ENCODE assay signal across 12 cellular contexts in the genomic region with DNA sequence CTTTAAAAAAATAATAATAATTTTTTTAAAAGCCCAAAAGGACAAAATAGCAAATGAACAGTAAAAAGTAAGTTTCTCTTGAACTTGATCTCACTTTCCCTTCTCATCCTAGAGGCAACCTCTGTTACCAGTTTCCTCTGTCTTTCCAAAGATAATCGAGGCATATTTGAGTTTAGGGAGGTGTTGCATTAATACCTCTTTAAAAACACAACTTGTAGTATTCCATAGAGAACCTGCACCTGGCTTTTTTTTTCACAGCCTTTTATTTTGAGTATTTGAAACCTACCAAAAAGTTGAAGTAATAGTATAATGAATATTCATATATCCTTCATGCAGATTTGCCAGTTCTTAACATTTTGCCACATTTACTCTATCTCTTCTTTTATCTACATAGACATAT. TPM values are rescaled to one million over a fixed set of nuclear protein-coding genes. Genes with fewer than 3 reads are reported as not detected.
DNase-seq lines count a peak whose midpoint lies in the region; ATAC-seq, FAIRE-seq and TF ChIP-seq lines count a peak whose summit lies in the region.
"Had no signal": no experiment of that assay in that cellular context is flagged by ENCODE, and none has a peak within 500 bp of the region (broad histone marks: within the 10 kb centered on the region; RNA-seq: fewer than 3 reads in every experiment).

No MANE protein-coding gene starts in this region.

- H3K79me2 ChIP-seq in fibroblast of lung (ENCODE audit: control insufficient read depth, insufficient read depth, low read length), result peaks cover 74% of the 10 kb centered on the region

- intact Hi-C loops in heart left ventricle (cut with DNase I) (no loop called here), left ventricle myocardium superior (cut with micrococcal nuclease) (no loop called here)

- H3K4me3 Mint-ChIP-seq in type B pancreatic cell, result no peak overlapping the region
- H3K4me3 Mint-ChIP-seq: neural progenitor cell had no signal

- no peak for TF ChIP-seq CTCF in heart left ventricle (IDR thresholded peaks at IDR 0.05)
- TF ChIP-seq CTCF in fibroblast of lung (conservative IDR thresholded peaks at IDR 0.05 in 1 of 2, IDR thresholded peaks at IDR 0.05 in 1 of 2; ENCODE audit: low read depth in 1 of 2, low read length in 2 of 2), result no peak
- no peak for TF ChIP-seq CTCF in type B pancreatic cell (conservative IDR thresholded peaks at IDR 0.05)

- H3K27ac ChIP-seq in heart left ventricle (peak overlapping the region in 9 of 12 donors; percentile 77 to 97 (median 90)), SK-N-MC (peak overlapping the region; percentile 48; the same call in 1 of the 2 replicates), fibroblast of lung (ENCODE audit: insufficient read depth, low read length) (peak overlapping the region; percentile 59)
- H3K27ac ChIP-seq: neural progenitor cell had no signal

- H3K36me3 Mint-ChIP-seq in type B pancreatic cell, result no peaks in the 10 kb centered on the region

- no peaks in the 10 kb centered on the region for H4K20me1 ChIP-seq in fibroblast of lung (ENCODE audit: control insufficient read depth, extremely low read depth, insufficient read depth, low read length)

- H3K9ac ChIP-seq in SK-N-MC (ENCODE audit: insufficient read length), result no peak overlapping the region
- no peak overlapping the region for H3K9ac ChIP-seq in fibroblast of lung (ENCODE audit: insufficient read depth, low read length)
- H3K9ac ChIP-seq: neural progenitor cell had no signal

- TF ChIP-seq POLR2A in heart left ventricle (IDR thresholded peaks at IDR 0.05) (no peak), GM12892 (IDR thresholded peaks at IDR 0.05; ENCODE audit: low read depth, low read length) (no peak)

- no peaks in the 10 kb centered on the region for H3K9me3 Mint-ChIP-seq in type B pancreatic cell
- H3K9me3 Mint-ChIP-seq: neural progenitor cell had no signal

- DNase-seq in heart left ventricle (no peak), left ventricle myocardium superior (no peak), SK-N-MC (ENCODE audit: low read depth, low spot score) (no peak), fibroblast of lung (ENCODE audit: low read depth in 2 of 2) (no peak), type B pancreatic cell (ENCODE audit: extremely low spot score, unreplicated experiment) (no peak), NCI-H2227 (lab: John Stamatoyannopoulos, UW; ENCODE audit: unreplicated experiment) (no peak), GM12892 (ENCODE audit: insufficient read length) (no peak)
- DNase-seq: NCI-H748 treated with DMSO at 0.1 percent for 48 hours had no signal

- H3K9me3 ChIP-seq in heart left ventricle (no peaks in the 10 kb centered on the region), SK-N-MC (ENCODE audit: low read depth, low read length) (no peaks in the 10 kb centered on the region), fibroblast of lung (ENCODE audit: control insufficient read depth, insufficient read depth, low read depth, low read length) (no peaks in the 10 kb centered on the region)

- H2AFZ ChIP-seq in fibroblast of lung (ENCODE audit: low read length), result no peak overlapping the region
- H2AFZ ChIP-seq: neural progenitor cell had no signal

- H3K36me3 ChIP-seq in heart left ventricle (peaks cover 0 to 19% (median 0%) of the 10 kb centered on the region in 9 donors), SK-N-MC (ENCODE audit: insufficient read depth, low read length) (no peaks in the 10 kb centered on the region; the same call in 1 of the 2 replicates), fibroblast of lung (ENCODE audit: control insufficient read depth, insufficient read depth, low read length) (no peaks in the 10 kb centered on the region)
- H3K36me3 ChIP-seq: neural progenitor cell had no signal

- no peak for ATAC-seq in heart left ventricle
- no peak for ATAC-seq in left ventricle myocardium superior
- no peak for ATAC-seq in HG02763 (IDR thresholded peaks at IDR 0.05; ENCODE audit: unreplicated experiment)

- FAIRE-seq in GM12892 (lab: Jason Lieb, UNC), result no peak
- FAIRE-seq: islet of Langerhans had no signal

- H3K4me2 ChIP-seq in fibroblast of lung (ENCODE audit: extremely low read depth, insufficient read depth, low read length), result no peak overlapping the region
- H3K4me2 ChIP-seq: neural progenitor cell had no signal

- peaks cover 51% of the 10 kb centered on the region for H3K4me1 Mint-ChIP-seq in type B pancreatic cell (ENCODE audit: unreplicated experiment)

- H3K27me3 ChIP-seq in heart left ventricle, result no peaks in the 10 kb centered on the region
- H3K27me3 ChIP-seq in fibroblast of lung (ENCODE audit: control insufficient read depth, insufficient read depth, low read length), result no peaks in the 10 kb centered on the region
- H3K27me3 ChIP-seq: neural progenitor cell had no signal

- H3K4me3 ChIP-seq in heart left ventricle (peak overlapping the region in 1 of 12 donors; percentile 72), SK-N-MC (no peak overlapping the region), fibroblast of lung (replicated peaks in 1 of 4; ENCODE audit: control extremely low read depth in 1 of 4, insufficient read depth in 1 of 4, low read depth in 3 of 4, low read length in 4 of 4) (no peak overlapping the region)
- H3K4me3 ChIP-seq: neural progenitor cell had no signal

- 54 to 71% (median 56%) methylated on average over 1 of the region's 1 CpG for WGBS in heart left ventricle, 4 donors

- no peaks in the 10 kb centered on the region for H3K27me3 Mint-ChIP-seq in type B pancreatic cell

- peaks cover 32 to 96% (median 78%) of the 10 kb centered on the region in 12 donors for H3K4me1 ChIP-seq in heart left ventricle
- peaks cover 50% of the 10 kb centered on the region for H3K4me1 ChIP-seq in fibroblast of lung (ENCODE audit: control insufficient read depth, extremely low read depth, insufficient read depth, low read length)

- H3K27ac Mint-ChIP-seq in type B pancreatic cell, result peak overlapping the region; percentile 12

RNA-seq across cellular contexts. Expression of a gene that starts 9.1 kb away (rescaled TPM):
- 10 to 100 TPM; 19.1 to 66.7 (median 28.4) TPM for total RNA-seq in heart left ventricle
- polyA plus RNA-seq in heart left ventricle, result 10 to 100 TPM; 23.9 to 24.7 TPM
- 45.8 TPM for total RNA-seq in left ventricle myocardium superior
- 16.2 and 22.0 TPM in 2 replicates for total RNA-seq in fibroblast of lung
- 21.5 and 28.2 TPM in 2 replicates for polyA plus RNA-seq in fibroblast of lung
- polyA plus RNA-seq in fibroblast of lung (2012), result 38.7 and 47.7 TPM in 2 replicates
- 61.0 and 91.1 TPM in 2 replicates for polyA minus RNA-seq in fibroblast of lung (ENCODE audit: low replicate concordance)
- 77.4 and 102 TPM in 2 replicates for total RNA-seq in type B pancreatic cell (ENCODE audit: low replicate concordance)
- 114 TPM for polyA plus RNA-seq in GM12892 (2012; ENCODE audit: missing spikeins)

RNA-seq across cellular contexts. Expression of a gene that starts 21.6 kb away (rescaled TPM):
- total RNA-seq in heart left ventricle (10 to 100 TPM in 2 of 9 donors, 1 to 10 TPM in 5, under 1 TPM in 2; 0.19 to 16.3 (median 7.8) TPM), left ventricle myocardium superior (23.5 TPM), fibroblast of lung (not detected in 2 replicates), type B pancreatic cell (ENCODE audit: low replicate concordance) (not detected in 2 replicates)
- polyA plus RNA-seq in heart left ventricle (1 to 10 TPM in 1 of 2 donors, not detected in 1; 5.8 TPM), fibroblast of lung (not detected in 2 replicates)
- not detected in 2 replicates for polyA plus RNA-seq in fibroblast of lung (2012)
- not detected in 2 replicates for polyA minus RNA-seq in fibroblast of lung (ENCODE audit: low replicate concordance)
- 0.45 TPM for polyA plus RNA-seq in GM12892 (2012; ENCODE audit: missing spikeins)
- total RNA-seq: fibroblast of villous mesenchyme had no signal

RNA-seq across cellular contexts. Expression of a gene that starts 35.4 kb away (rescaled TPM):
- 1 to 10 TPM in 5 of 9 donors, under 1 TPM in 1, not detected in 3; 0.14 to 3.3 (median 2.0) TPM for total RNA-seq in heart left ventricle
- polyA plus RNA-seq in heart left ventricle, result 1 to 10 TPM in 1 of 2 donors, under 1 TPM in 1; 0.06 to 1.5 TPM
- 4.1 TPM for total RNA-seq in left ventricle myocardium superior
- not detected in 2 replicates for total RNA-seq in fibroblast of lung
- not detected in 2 replicates for polyA plus RNA-seq in fibroblast of lung
- polyA plus RNA-seq in fibroblast of lung (2012), result not detected in 2 replicates
- not detected in 2 replicates for polyA minus RNA-seq in fibroblast of lung (ENCODE audit: low replicate concordance)
- not detected in 2 replicates for total RNA-seq in type B pancreatic cell (ENCODE audit: low replicate concordance)
- not detected for polyA plus RNA-seq in GM12892 (2012; ENCODE audit: missing spikeins)
- total RNA-seq: fibroblast of villous mesenchyme had no signal

RNA-seq across cellular contexts. Expression of a gene that starts 42.4 kb away (rescaled TPM):
- not detected for total RNA-seq in heart left ventricle
- not detected for polyA plus RNA-seq in heart left ventricle
- not detected for total RNA-seq in left ventricle myocardium superior
- total RNA-seq in fibroblast of lung, result not detected in 2 replicates
- polyA plus RNA-seq in fibroblast of lung, result not detected in 2 replicates
- not detected in 2 replicates for polyA plus RNA-seq in fibroblast of lung (2012)
- not detected in 2 replicates for polyA minus RNA-seq in fibroblast of lung (ENCODE audit: low replicate concordance)
- total RNA-seq in type B pancreatic cell (ENCODE audit: low replicate concordance), result 1.6 TPM in 1 of 2 replicates, not detected in the other
- 0.15 TPM for polyA plus RNA-seq in GM12892 (2012; ENCODE audit: missing spikeins)
- total RNA-seq: fibroblast of villous mesenchyme had no signal

RNA-seq across cellular contexts. Expression of a gene that starts 51.9 kb away (rescaled TPM):
- total RNA-seq in heart left ventricle (10 to 100 TPM; 22.6 to 39.3 (median 29.5) TPM), left ventricle myocardium superior (47.5 TPM), fibroblast of lung (8.8 and 11.8 TPM in 2 replicates), type B pancreatic cell (ENCODE audit: low replicate concordance) (44.9 and 46.4 TPM in 2 replicates)
- polyA plus RNA-seq in heart left ventricle (10 to 100 TPM; 28.0 to 29.3 TPM), fibroblast of lung (11.4 and 14.6 TPM in 2 replicates)
- polyA plus RNA-seq in fibroblast of lung (2012), result 8.5 and 24.2 TPM in 2 replicates
- polyA minus RNA-seq in fibroblast of lung (ENCODE audit: low replicate concordance), result 16.7 and 51.2 TPM in 2 replicates
- 25.0 TPM for polyA plus RNA-seq in GM12892 (2012; ENCODE audit: missing spikeins)
